ENCODE assay signal across 8 cellular contexts in the genomic region with DNA sequence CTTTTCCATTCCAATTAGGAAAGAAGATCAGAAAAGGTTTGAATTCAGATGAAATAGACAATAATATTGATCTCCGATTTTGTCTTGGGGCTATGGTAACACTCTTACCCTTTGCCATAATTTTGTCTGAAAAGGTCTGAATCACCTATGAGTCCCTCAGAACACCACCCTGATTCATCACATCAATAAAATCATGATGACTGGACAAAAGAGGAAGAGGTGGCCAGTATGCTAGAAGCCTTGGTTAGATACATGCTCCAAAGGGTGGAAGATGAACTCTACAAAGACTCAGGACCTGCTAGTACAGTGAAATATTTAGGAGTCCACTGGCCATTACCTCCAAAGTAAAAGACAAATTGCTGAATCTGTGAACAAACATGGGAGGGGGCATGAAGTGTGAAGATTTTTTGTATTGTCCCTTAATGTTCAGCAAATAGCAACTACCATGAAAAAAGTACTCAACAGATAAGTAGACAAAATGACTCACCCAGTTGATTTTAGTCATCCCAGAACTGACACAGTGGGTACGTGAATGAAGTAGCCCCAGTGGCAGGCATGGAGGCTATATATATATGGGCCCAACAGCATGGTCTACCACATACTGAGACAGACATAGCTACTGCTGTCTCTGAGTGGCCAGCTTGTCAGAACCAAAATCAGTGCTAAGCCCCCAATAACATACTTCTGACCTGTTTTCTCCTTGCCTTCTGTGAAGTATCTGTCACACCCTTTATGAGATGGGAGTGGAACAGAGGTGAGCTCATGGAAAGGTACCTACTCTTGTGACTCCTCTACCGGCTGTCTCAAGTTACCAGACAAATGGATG. TPM values are rescaled to one million over a fixed set of nuclear protein-coding genes. Genes with fewer than 3 reads are reported as not detected.
DNase-seq lines count a peak whose midpoint lies in the region; ATAC-seq and TF ChIP-seq lines count a peak whose summit lies in the region.

No MANE protein-coding gene starts in this region.

- intact Hi-C loops in activated CD4-positive, alpha-beta T cell treated with anti-CD3 and anti-CD28 coated beads for 36 hours (cut with DNase I, micrococcal nuclease) = loop anchor here (1.0 to 5.0 kb wide), 19 partner anchors 18 to 351 kb away; partner anchors contain the start of genes GLS (in 1 of the 2), NAB1 (in 1 of the 2), NEMP2 (in 1 of the 2) and STAT1 (in 1 of the 2)
- intact Hi-C loops in activated CD8-positive, alpha-beta T cell treated with anti-CD3 and anti-CD28 coated beads for 36 hours (cut with micrococcal nuclease) = loop anchor here (5.0 kb wide), 1 partner anchor 52 kb away; no protein-coding TSS in a partner anchor
- intact Hi-C loops in sigmoid colon (cut with DNase I) = no loop called here

- no peaks in the 10 kb centered on the region for H3K27me3 Mint-ChIP-seq in activated CD4-positive, alpha-beta T cell treated with anti-CD3 and anti-CD28 coated beads for 36 hours
- no peaks in the 10 kb centered on the region for H3K27me3 Mint-ChIP-seq in activated CD4-positive, alpha-beta T cell treated with anti-CD3 and anti-CD28 coated beads, Interleukin-2, amount 10 ng/mL, durations not matched to agents 7 days and 5 days
- H3K27me3 Mint-ChIP-seq in activated CD8-positive, alpha-beta T cell treated with anti-CD3 and anti-CD28 coated beads for 36 hours = no peaks in the 10 kb centered on the region

- H3K36me3 Mint-ChIP-seq in activated CD4-positive, alpha-beta T cell treated with anti-CD3 and anti-CD28 coated beads for 36 hours (ENCODE audit: low read depth) = peaks cover 8% of the 10 kb centered on the region
- no peaks in the 10 kb centered on the region for H3K36me3 Mint-ChIP-seq in activated CD4-positive, alpha-beta T cell treated with anti-CD3 and anti-CD28 coated beads, Interleukin-2, amount 10 ng/mL, durations not matched to agents 7 days and 5 days (ENCODE audit: low read depth)
- no peaks in the 10 kb centered on the region for H3K36me3 Mint-ChIP-seq in activated CD8-positive, alpha-beta T cell treated with anti-CD3 and anti-CD28 coated beads for 36 hours (ENCODE audit: low read depth)

- no peak overlapping the region for H3K27ac ChIP-seq in sigmoid colon

- H3K27me3 ChIP-seq in sigmoid colon (no peaks in the 10 kb centered on the region), BE2C (no peaks in the 10 kb centered on the region)

- 79% methylated on average over 3 of the region's 3 CpGs for WGBS in sigmoid colon, 2 donors

- ATAC-seq in activated CD4-positive, alpha-beta T cell treated with anti-CD3 and anti-CD28 coated beads for 36 hours = peak; percentile 87
- ATAC-seq in HG03103 (IDR thresholded peaks at IDR 0.05; ENCODE audit: low read depth, unreplicated experiment) = peak; percentile 73
- ATAC-seq in activated CD8-positive, alpha-beta T cell treated with anti-CD3 and anti-CD28 coated beads for 36 hours = peak; percentile 92

- H3K9me3 Mint-ChIP-seq in activated CD4-positive, alpha-beta T cell treated with anti-CD3 and anti-CD28 coated beads for 36 hours (ENCODE audit: low read depth) = no peaks in the 10 kb centered on the region
- no peaks in the 10 kb centered on the region for H3K9me3 Mint-ChIP-seq in activated CD4-positive, alpha-beta T cell treated with anti-CD3 and anti-CD28 coated beads, Interleukin-2, amount 10 ng/mL, durations not matched to agents 7 days and 5 days
- H3K9me3 Mint-ChIP-seq in activated CD8-positive, alpha-beta T cell treated with anti-CD3 and anti-CD28 coated beads for 36 hours = no peaks in the 10 kb centered on the region

- no peak for TF ChIP-seq CTCF in activated CD8-positive, alpha-beta T cell treated with anti-CD3 and anti-CD28 coated beads for 36 hours (IDR thresholded peaks at IDR 0.05)
- no peak for TF ChIP-seq CTCF in sigmoid colon (IDR thresholded peaks at IDR 0.05)
- TF ChIP-seq CTCF in BE2C (IDR thresholded peaks at IDR 0.05; ENCODE audit: low read depth, low read length) = no peak

- H3K4me1 ChIP-seq in sigmoid colon (peaks cover 0 to 8% (median 0%) of the 10 kb centered on the region in 4 donors), BE2C (no peaks in the 10 kb centered on the region; the same call in 1 of the 2 replicates)

- H3K4me1 Mint-ChIP-seq in activated CD4-positive, alpha-beta T cell treated with anti-CD3 and anti-CD28 coated beads for 36 hours = peaks cover 45% of the 10 kb centered on the region
- H3K4me1 Mint-ChIP-seq in activated CD4-positive, alpha-beta T cell treated with anti-CD3 and anti-CD28 coated beads, Interleukin-2, amount 10 ng/mL, durations not matched to agents 7 days and 5 days = peaks cover 10% of the 10 kb centered on the region
- H3K4me1 Mint-ChIP-seq in activated CD8-positive, alpha-beta T cell treated with anti-CD3 and anti-CD28 coated beads for 36 hours (ENCODE audit: low read depth) = peaks cover 31% of the 10 kb centered on the region

- no peaks in the 10 kb centered on the region for H3K36me3 ChIP-seq in sigmoid colon
- no peaks in the 10 kb centered on the region for H3K36me3 ChIP-seq in BE2C

- CTCF ChIA-PET in activated CD4-positive, alpha-beta T cell treated with anti-CD3 and anti-CD28 coated beads for 36 hours (lab: Charles Lee) = interaction anchor here (0.7 to 2.1 kb wide), 10 partner anchors 10 to 169 kb away, joined by 3 to 6 read pairs (median 4); no protein-coding TSS in a partner anchor
- CTCF ChIA-PET in activated CD4-positive, alpha-beta T cell treated with anti-CD3 and anti-CD28 coated beads, Interleukin-2, amount 10 ng/mL, durations not matched to agents 7 days and 5 days (lab: Charles Lee) = interaction anchor here (0.7 kb wide), 1 partner anchor 32 kb away, joined by 3 read pairs; no protein-coding TSS in a partner anchor
- CTCF ChIA-PET in activated CD8-positive, alpha-beta T cell treated with anti-CD3 and anti-CD28 coated beads for 36 hours (lab: Charles Lee) = interaction anchor here (1.0 to 1.1 kb wide), 2 partner anchors 39 to 209 kb away, joined by 3 read pairs; no protein-coding TSS in a partner anchor

- H3K4me3 ChIP-seq in sigmoid colon (no peak overlapping the region), BE2C (ENCODE audit: low read depth, low read length) (no peak overlapping the region)

- H3K4me3 Mint-ChIP-seq in activated CD4-positive, alpha-beta T cell treated with anti-CD3 and anti-CD28 coated beads for 36 hours = peak overlapping the region; percentile 43
- no peak overlapping the region for H3K4me3 Mint-ChIP-seq in activated CD4-positive, alpha-beta T cell treated with anti-CD3 and anti-CD28 coated beads, Interleukin-2, amount 10 ng/mL, durations not matched to agents 7 days and 5 days
- H3K4me3 Mint-ChIP-seq in activated CD8-positive, alpha-beta T cell treated with anti-CD3 and anti-CD28 coated beads for 36 hours = peak overlapping the region; percentile 25

- POLR2A ChIA-PET in activated CD4-positive, alpha-beta T cell treated with anti-CD3 and anti-CD28 coated beads for 36 hours (lab: Charles Lee) = interaction anchor here (0.6 to 1.1 kb wide), 5 partner anchors 36 to 350 kb away, joined by 3 to 9 read pairs (median 3); partner anchors contain the start of gene GLS
- POLR2A ChIA-PET in activated CD4-positive, alpha-beta T cell treated with anti-CD3 and anti-CD28 coated beads, Interleukin-2, amount 10 ng/mL, durations not matched to agents 7 days and 5 days (lab: Charles Lee) = interaction anchor here (0.6 kb wide), 1 partner anchor 1159 kb away, joined by 3 read pairs; no protein-coding TSS in a partner anchor
- POLR2A ChIA-PET in activated CD8-positive, alpha-beta T cell treated with anti-CD3 and anti-CD28 coated beads for 36 hours (lab: Charles Lee) = interaction anchor here (1.0 to 3.3 kb wide), 2 partner anchors 38 to 53 kb away, joined by 3 to 16 read pairs; no protein-coding TSS in a partner anchor

- TF ChIP-seq EP300 in sigmoid colon (IDR thresholded peaks at IDR 0.05) = no peak

- H3K9me3 ChIP-seq in sigmoid colon (no peaks in the 10 kb centered on the region), BE2C (no peaks in the 10 kb centered on the region; the same call in 1 of the 2 replicates)

- DNase-seq in activated CD4-positive, alpha-beta T cell treated with anti-CD3 and anti-CD28 coated beads for 36 hours = peak; percentile 74
- DNase-seq in activated CD4-positive, alpha-beta T cell treated with anti-CD3 and anti-CD28 coated beads, Interleukin-2, amount 10 ng/mL, durations not matched to agents 7 days and 5 days = no peak
- DNase-seq in activated CD8-positive, alpha-beta T cell treated with anti-CD3 and anti-CD28 coated beads for 36 hours = peak; percentile 77
- peak; percentile 11 to 45 (median 43) for DNase-seq in stimulated activated CD4-positive, alpha-beta T cell treated with anti-CD3 and anti-CD28 coated beads, TNF-alpha, amount 100 ng/mL, for 24 hours (ENCODE audit: low read depth in 3 of 3)
- DNase-seq in sigmoid colon (no peak), NCI-H1105 (lab: John Stamatoyannopoulos, UW) (no peak), BE2C (no peak)

- no peak for TF ChIP-seq POLR2A in sigmoid colon (IDR thresholded peaks at IDR 0.05)

- H3K27ac Mint-ChIP-seq in activated CD4-positive, alpha-beta T cell treated with anti-CD3 and anti-CD28 coated beads for 36 hours = peak overlapping the region; percentile 82
- no peak overlapping the region for H3K27ac Mint-ChIP-seq in activated CD4-positive, alpha-beta T cell treated with anti-CD3 and anti-CD28 coated beads, Interleukin-2, amount 10 ng/mL, durations not matched to agents 7 days and 5 days
- H3K27ac Mint-ChIP-seq in activated CD8-positive, alpha-beta T cell treated with anti-CD3 and anti-CD28 coated beads for 36 hours = peak overlapping the region; percentile 92

RNA-seq across cellular contexts. Expression of gene GLS, which starts 36.5 kb away (rescaled TPM):
- 100 to 1,000 TPM; 136 to 242 TPM for total RNA-seq in activated CD4-positive, alpha-beta T cell treated with anti-CD3 and anti-CD28 coated beads for 36 hours
- total RNA-seq in activated CD4-positive, alpha-beta T cell treated with anti-CD3 and anti-CD28 coated beads, Interleukin-2, amount 10 ng/mL, durations not matched to agents 7 days and 5 days = 100 to 1,000 TPM; 142 to 155 TPM
- 100 to 1,000 TPM; 218 to 227 TPM for total RNA-seq in activated CD8-positive, alpha-beta T cell treated with anti-CD3 and anti-CD28 coated beads for 36 hours
- 100 to 1,000 TPM in 2 of 4 donors, 10 to 100 TPM in 2; 87.1 to 139 (median 111) TPM for total RNA-seq in sigmoid colon
- polyA plus RNA-seq in sigmoid colon = 10 to 100 TPM; 15.0 to 27.1 (median 23.6) TPM
- 56.2 TPM for polyA plus RNA-seq in BE2C (2012; ENCODE audit: insufficient read depth, insufficient read length, low read depth)

Comparison
In these comparisons a context has a peak if more than half of its experiments do, and no peak if none do; other contexts are left out.
1. DNase-seq: peak in activated CD4-positive, alpha-beta T cell treated with anti-CD3 and anti-CD28 coated beads for 36 hours (single experiment), activated CD8-positive, alpha-beta T cell treated with anti-CD3 and anti-CD28 coated beads for 36 hours (single experiment) and stimulated activated CD4-positive, alpha-beta T cell treated with anti-CD3 and anti-CD28 coated beads, TNF-alpha, amount 100 ng/mL, for 24 hours (3 of 3); none in activated CD4-positive, alpha-beta T cell treated with anti-CD3 and anti-CD28 coated beads, Interleukin-2, amount 10 ng/mL, durations not matched to agents 7 days and 5 days (single experiment), sigmoid colon (single experiment), NCI-H1105 (single experiment) and BE2C (single experiment).
2. Peak in every context shown above with its lines, with median percentiles within 50 percentile points of each other: ATAC-seq.